ENCODE assay signal across 8 cellular contexts in the genomic region with DNA sequence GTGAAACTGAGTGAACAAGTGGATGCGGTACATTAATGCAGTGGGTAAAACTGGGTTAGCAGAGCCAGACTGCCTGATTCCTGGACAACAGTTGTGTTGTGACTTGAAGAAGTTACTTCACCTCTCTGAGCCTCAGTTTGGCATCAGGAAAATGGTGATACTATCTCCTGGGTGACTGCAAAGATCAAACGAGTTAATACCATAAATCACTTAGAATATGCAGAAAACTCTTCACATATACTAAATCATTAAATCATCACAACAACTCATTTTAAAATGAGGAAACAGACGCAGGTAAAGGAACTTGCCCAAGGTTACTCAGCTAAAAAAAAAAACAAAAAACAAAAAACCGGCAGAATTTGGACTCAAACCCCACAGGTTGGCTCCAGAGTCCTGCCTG. TPM values are rescaled to one million over a fixed set of nuclear protein-coding genes. Genes with fewer than 3 reads are reported as not detected.
A peak's percentile ranks its signal among the peaks of the same experiment; 100 is the strongest.
DNase-seq lines count a peak whose midpoint lies in the region; ATAC-seq and TF ChIP-seq lines count a peak whose summit lies in the region.

No MANE protein-coding gene starts in this region.

- H3K36me3 ChIP-seq in kidney epithelial cell (ENCODE audit: control insufficient read depth, insufficient read depth, low read length) = no peaks in the 10 kb centered on the region
- no peaks in the 10 kb centered on the region for H3K36me3 ChIP-seq in testis (ENCODE audit: low read depth, missing control alignments)
- no peaks in the 10 kb centered on the region for H3K36me3 ChIP-seq in mucosa of descending colon (ENCODE audit: low read depth)

- intact Hi-C loops in activated CD4-positive, alpha-beta T cell treated with anti-CD3 and anti-CD28 coated beads, Interleukin-2, amount 10 ng/mL, durations not matched to agents 24 days and 14 days (cut with micrococcal nuclease) = no loop called here
- intact Hi-C loops in testis (cut with DNase I; ENCODE audit: low total_unique reads) (loop anchor here (10.0 kb wide), 1 partner anchor 109 kb away; the partner anchor contains the start of gene CRY1), mucosa of descending colon (cut with DNase I, micrococcal nuclease) (no loop called here)

- peaks cover 12% of the 10 kb centered on the region for H3K9me3 Mint-ChIP-seq in activated CD4-positive, alpha-beta T cell treated with anti-CD3 and anti-CD28 coated beads, Interleukin-2, amount 10 ng/mL, durations not matched to agents 24 days and 14 days
- peaks cover 12% of the 10 kb centered on the region for H3K9me3 Mint-ChIP-seq in activated naive CD8-positive, alpha-beta T cell treated with anti-CD3 and anti-CD28 coated beads, Interleukin-2, amount 50 U/mL, for 24 hours

- H3K4me1 ChIP-seq in testis (peaks cover 11% of the 10 kb centered on the region), mucosa of descending colon (ENCODE audit: low read depth) (peaks cover 12% of the 10 kb centered on the region)

- H3K36me3 Mint-ChIP-seq in activated CD4-positive, alpha-beta T cell treated with anti-CD3 and anti-CD28 coated beads, Interleukin-2, amount 10 ng/mL, durations not matched to agents 24 days and 14 days (ENCODE audit: low read depth) = peaks cover 21% of the 10 kb centered on the region
- H3K36me3 Mint-ChIP-seq in activated naive CD8-positive, alpha-beta T cell treated with anti-CD3 and anti-CD28 coated beads, Interleukin-2, amount 50 U/mL, for 24 hours (ENCODE audit: low read depth) = peaks cover 27% of the 10 kb centered on the region

- H3K27me3 ChIP-seq in kidney epithelial cell (ENCODE audit: control insufficient read depth, insufficient read depth, low read length) (no peaks in the 10 kb centered on the region), testis (no peaks in the 10 kb centered on the region)

- H3K4me1 Mint-ChIP-seq in activated CD4-positive, alpha-beta T cell treated with anti-CD3 and anti-CD28 coated beads, Interleukin-2, amount 10 ng/mL, durations not matched to agents 24 days and 14 days = peaks cover 32% of the 10 kb centered on the region
- peaks cover 47% of the 10 kb centered on the region for H3K4me1 Mint-ChIP-seq in activated naive CD8-positive, alpha-beta T cell treated with anti-CD3 and anti-CD28 coated beads, Interleukin-2, amount 50 U/mL, for 24 hours

- no peak for DNase-seq in activated CD4-positive, alpha-beta T cell treated with anti-CD3 and anti-CD28 coated beads, Interleukin-2, amount 10 ng/mL, durations not matched to agents 24 days and 14 days
- DNase-seq in activated CD4-positive, alpha-beta T cell treated with anti-CD3 and anti-CD28 coated beads, Interleukin-2, amount 50 U/mL, for 48 hours = no peak
- DNase-seq in activated naive CD8-positive, alpha-beta T cell treated with anti-CD3 and anti-CD28 coated beads, Interleukin-2, amount 50 U/mL, for 24 hours = no peak
- no peak for DNase-seq in kidney epithelial cell (ENCODE audit: low read depth)
- no peak for DNase-seq in testis
- no peak for DNase-seq in GM19238 (ENCODE audit: insufficient read length, low spot score)
- no peak for DNase-seq in mucosa of descending colon

- ATAC-seq in activated naive CD8-positive, alpha-beta T cell treated with anti-CD3 and anti-CD28 coated beads, Interleukin-2, amount 50 U/mL, for 24 hours = no peak
- ATAC-seq in GM19397 (IDR thresholded peaks at IDR 0.05; ENCODE audit: unreplicated experiment) (no peak), mucosa of descending colon (no peak)

- peak overlapping the region; percentile 88 for H3K4me3 ChIP-seq in kidney epithelial cell (ENCODE audit: low read depth, low read length)
- peak overlapping the region; percentile 79 to 89 for H3K4me3 ChIP-seq in testis
- no peak overlapping the region for H3K4me3 ChIP-seq in mucosa of descending colon

- no peak for TF ChIP-seq POLR2A in testis (IDR thresholded peaks at IDR 0.05)

- H3K27ac Mint-ChIP-seq in activated CD4-positive, alpha-beta T cell treated with anti-CD3 and anti-CD28 coated beads, Interleukin-2, amount 10 ng/mL, durations not matched to agents 24 days and 14 days = no peak overlapping the region
- no peak overlapping the region for H3K27ac Mint-ChIP-seq in activated naive CD8-positive, alpha-beta T cell treated with anti-CD3 and anti-CD28 coated beads, Interleukin-2, amount 50 U/mL, for 24 hours

- TF ChIP-seq CTCF in kidney epithelial cell (IDR thresholded peaks at IDR 0.05; ENCODE audit: insufficient read depth, low read length, poor library complexity, severe bottlenecking) (no peak), testis (IDR thresholded peaks at IDR 0.05) (no peak), mucosa of descending colon (IDR thresholded peaks at IDR 0.05) (no peak)

- H3K9me3 ChIP-seq in testis (no peaks in the 10 kb centered on the region), mucosa of descending colon (no peaks in the 10 kb centered on the region)

- H3K27me3 Mint-ChIP-seq in activated CD4-positive, alpha-beta T cell treated with anti-CD3 and anti-CD28 coated beads, Interleukin-2, amount 10 ng/mL, durations not matched to agents 24 days and 14 days = no peaks in the 10 kb centered on the region
- H3K27me3 Mint-ChIP-seq in activated naive CD8-positive, alpha-beta T cell treated with anti-CD3 and anti-CD28 coated beads, Interleukin-2, amount 50 U/mL, for 24 hours = no peaks in the 10 kb centered on the region

- peak overlapping the region; percentile 89 to 93 for H3K27ac ChIP-seq in testis

- WGBS in testis, 2 donors = 22% methylated on average over 4 of the region's 4 CpGs

- H3K4me3 Mint-ChIP-seq in activated CD4-positive, alpha-beta T cell treated with anti-CD3 and anti-CD28 coated beads, Interleukin-2, amount 10 ng/mL, durations not matched to agents 24 days and 14 days = peak overlapping the region; percentile 93
- H3K4me3 Mint-ChIP-seq in activated naive CD8-positive, alpha-beta T cell treated with anti-CD3 and anti-CD28 coated beads, Interleukin-2, amount 50 U/mL, for 24 hours = peak overlapping the region; percentile 86

RNA-seq across cellular contexts. Expression of gene MTERF2, which starts 0.8 kb away (rescaled TPM):
- 3.1 and 4.3 TPM in 2 replicates for total RNA-seq in activated CD4-positive, alpha-beta T cell treated with anti-CD3 and anti-CD28 coated beads, Interleukin-2, amount 10 ng/mL, durations not matched to agents 24 days and 14 days
- 4.2 and 6.9 TPM in 2 replicates for total RNA-seq in kidney epithelial cell
- 10 to 100 TPM; 22.7 to 25.2 TPM for total RNA-seq in testis
- polyA plus RNA-seq in testis (ENCODE audit: insufficient read depth, low read depth, low replicate concordance) = 19.5 TPM
- 10 to 100 TPM; 11.0 to 17.6 (median 12.0) TPM for total RNA-seq in mucosa of descending colon

RNA-seq across cellular contexts. Expression of gene TMEM263, which starts 30.4 kb away (rescaled TPM):
- total RNA-seq in activated CD4-positive, alpha-beta T cell treated with anti-CD3 and anti-CD28 coated beads, Interleukin-2, amount 10 ng/mL, durations not matched to agents 24 days and 14 days = 24.8 and 26.6 TPM in 2 replicates
- 29.6 and 30.3 TPM in 2 replicates for total RNA-seq in kidney epithelial cell
- 10 to 100 TPM; 40.5 to 45.3 TPM for total RNA-seq in testis
- 33.6 TPM for polyA plus RNA-seq in testis (ENCODE audit: insufficient read depth, low read depth, low replicate concordance)
- 10 to 100 TPM; 20.3 to 38.6 (median 27.0) TPM for total RNA-seq in mucosa of descending colon
